ENCODE assay signal across 8 cellular contexts in genomic region chr4:5711479-5712184, GRCh38. TPM values are rescaled to one million over a fixed set of nuclear protein-coding genes. Genes with fewer than 3 reads are reported as not detected.
DNase-seq lines count a peak whose midpoint lies in the region; ATAC-seq and TF ChIP-seq lines count a peak whose summit lies in the region.

No MANE protein-coding gene starts in this region.

- intact Hi-C loops in PC-3 (cut with micrococcal nuclease), result loop anchor here (2.0 kb wide), 1 partner anchor 75 kb away; no protein-coding TSS in a partner anchor

- H2AFZ ChIP-seq in PC-3 (ENCODE audit: low read length), result no peak overlapping the region

- TF ChIP-seq CTCF in PC-3 (conservative IDR thresholded peaks at IDR 0.05; ENCODE audit: low read depth, low read length), result no peak
- TF ChIP-seq CTCF in endothelial cell (IDR thresholded peaks at IDR 0.05; ENCODE audit: unreplicated experiment), result no peak
- TF ChIP-seq CTCF in nephron progenitor cell (IDR thresholded peaks at IDR 0.05), result no peak

- peaks cover 48% of the 10 kb centered on the region for H3K79me2 ChIP-seq in PC-3 (ENCODE audit: low read length)

- H3K36me3 ChIP-seq in PC-3 (ENCODE audit: low read depth, low read length), result peaks cover 12% of the 10 kb centered on the region

- no peaks in the 10 kb centered on the region for H3K9me2 ChIP-seq in PC-3 (replicated peaks; ENCODE audit: low read length)

- H3K4me1 ChIP-seq in PC-3 (ENCODE audit: insufficient read depth, low read length), result peaks cover 34% of the 10 kb centered on the region

- H3K27ac Mint-ChIP-seq in endothelial cell (ENCODE audit: unreplicated experiment) (no peak overlapping the region), nephron progenitor cell (no peak overlapping the region)

- CTCF ChIA-PET in PC-3 (lab: Charles Lee), result no interaction called here

- BruUV-seq in PC-3 (replicated peaks; lab: Mats Ljungman, UMichigan), result no TSS peak

- no peaks in the 10 kb centered on the region for H3K27me3 ChIP-seq in PC-3 (ENCODE audit: low read length)

- H3K36me3 Mint-ChIP-seq in endothelial cell (ENCODE audit: low read depth, unreplicated experiment) (peaks cover 16% of the 10 kb centered on the region), nephron progenitor cell (ENCODE audit: low read depth) (peaks cover 43% of the 10 kb centered on the region)

- peak overlapping the region; percentile 68 for H3K27ac ChIP-seq in PC-3 (ENCODE audit: low read length)

- POLR2A ChIA-PET in PC-3 (lab: Charles Lee; ENCODE audit: unreplicated experiment), result no interaction called here

- H3K4me2 ChIP-seq in PC-3 (ENCODE audit: low read length), result peak overlapping the region; percentile 94

- H3K4me3 ChIP-seq in PC-3 (ENCODE audit: low read length), result peak overlapping the region; percentile 71

- ATAC-seq in GM18861 (IDR thresholded peaks at IDR 0.05; ENCODE audit: unreplicated experiment) (peak; percentile 23), PC-3 (peak; percentile 14), GM21526 (IDR thresholded peaks at IDR 0.05; ENCODE audit: low FRiP score, unreplicated experiment) (no peak), HG03108 (IDR thresholded peaks at IDR 0.05; ENCODE audit: unreplicated experiment) (no peak)

- H4K20me1 ChIP-seq in PC-3 (ENCODE audit: low read length), result no peaks in the 10 kb centered on the region

- H3K9me3 Mint-ChIP-seq in endothelial cell (ENCODE audit: unreplicated experiment) (peaks cover 6% of the 10 kb centered on the region), nephron progenitor cell (peaks cover 29% of the 10 kb centered on the region)

- H3K27me3 Mint-ChIP-seq in endothelial cell (ENCODE audit: unreplicated experiment) (peaks cover 19% of the 10 kb centered on the region), nephron progenitor cell (ENCODE audit: low read depth, poor library complexity) (peaks cover 25% of the 10 kb centered on the region)

- H3K9me3 ChIP-seq in PC-3 (ENCODE audit: low read length), result no peaks in the 10 kb centered on the region

- DNase-seq in PC-3, result peak; percentile 25
- peak; percentile 33 for DNase-seq in endothelial cell (ENCODE audit: low spot score)
- peak; percentile 59 for DNase-seq in nephron progenitor cell
- DNase-seq in activated gamma-delta T cell (lab: John Stamatoyannopoulos, UW), result no peak
- DNase-seq in superior temporal gyrus (ENCODE audit: extremely low spot score), result no peak

- peak overlapping the region; percentile 87 for H3K4me3 Mint-ChIP-seq in endothelial cell (ENCODE audit: unreplicated experiment)
- H3K4me3 Mint-ChIP-seq in nephron progenitor cell, result peak overlapping the region; percentile 85

- H3K4me1 Mint-ChIP-seq in endothelial cell (ENCODE audit: unreplicated experiment) (peaks cover 30% of the 10 kb centered on the region), nephron progenitor cell (peaks cover 45% of the 10 kb centered on the region)

- H3K9ac ChIP-seq in PC-3 (ENCODE audit: low read length), result peak overlapping the region; percentile 71

- no peaks in the 10 kb centered on the region for H3F3A ChIP-seq in PC-3 (ENCODE audit: low read length, unreplicated experiment)

RNA-seq across cellular contexts. Expression of gene EVC, which starts 0.6 kb away (rescaled TPM):
- total RNA-seq in PC-3 (2014; rRNA removed) (22.7 and 29.9 TPM in 2 replicates), endothelial cell (ENCODE audit: unreplicated experiment) (14.9 TPM)

RNA-seq across cellular contexts. Expression of gene EVC2, which starts 3.3 kb away (rescaled TPM):
- total RNA-seq in PC-3 (2014; rRNA removed), result 3.2 and 4.5 TPM in 2 replicates
- total RNA-seq in endothelial cell (ENCODE audit: unreplicated experiment), result 7.4 TPM

Comparison
In these comparisons a context has a peak if more than half of its experiments do, and no peak if none do; other contexts are left out.
1. ATAC-seq: peak in GM18861 (single experiment) and PC-3 (single experiment); none in GM21526 (single experiment) and HG03108 (single experiment).
2. DNase-seq: peak in PC-3 (single experiment), endothelial cell (single experiment) and nephron progenitor cell (single experiment); none in activated gamma-delta T cell (single experiment) and superior temporal gyrus (single experiment).